In genomic region chr2:133503323-133503722, GRCh38 we compare ENCODE assay signal across 16 cellular contexts.
A peak's percentile ranks its signal among the peaks of the same experiment; 100 is the strongest.
DNase-seq lines count a peak whose midpoint lies in the region; ATAC-seq and TF ChIP-seq lines count a peak whose summit lies in the region.
"Had no signal": no experiment of that assay in that cellular context is flagged by ENCODE, and none has a peak within 500 bp of the region (broad histone marks: within the 10 kb centered on the region; RNA-seq: fewer than 3 reads in every experiment).

No MANE protein-coding gene starts in this region.

- no peaks in the 10 kb centered on the region for H3K36me3 Mint-ChIP-seq in stimulated activated effector memory CD8-positive, alpha-beta T cell treated with anti-CD3 and anti-CD28 coated beads, Interleukin-12 subunit alpha, Interleukin-12 subunit beta, amount 100 ng/mL, for 72 hours

- no peaks in the 10 kb centered on the region for H3K36me3 ChIP-seq in mucosa of descending colon (ENCODE audit: low read depth)
- H3K36me3 ChIP-seq: ascending aorta, heart left ventricle had no signal

- H3K9me3 ChIP-seq in mucosa of descending colon, result no peaks in the 10 kb centered on the region
- H3K9me3 ChIP-seq: ascending aorta, heart left ventricle had no signal

- no peak overlapping the region for H3K4me3 Mint-ChIP-seq in stimulated activated effector memory CD8-positive, alpha-beta T cell treated with anti-CD3 and anti-CD28 coated beads, Interleukin-12 subunit alpha, Interleukin-12 subunit beta, amount 100 ng/mL, for 72 hours
- H3K4me3 Mint-ChIP-seq: endodermal cell, IgD-negative memory B cell had no signal

- H3K27ac Mint-ChIP-seq in stimulated activated effector memory CD8-positive, alpha-beta T cell treated with anti-CD3 and anti-CD28 coated beads, Interleukin-12 subunit alpha, Interleukin-12 subunit beta, amount 100 ng/mL, for 72 hours, result no peak overlapping the region
- H3K27ac Mint-ChIP-seq: endodermal cell, IgD-negative memory B cell had no signal

- ATAC-seq in GM18498 (IDR thresholded peaks at IDR 0.05; ENCODE audit: unreplicated experiment) (peak; percentile 81), GM19397 (IDR thresholded peaks at IDR 0.05; ENCODE audit: unreplicated experiment) (peak; percentile 69), HG02763 (IDR thresholded peaks at IDR 0.05; ENCODE audit: unreplicated experiment) (peak; percentile 76), HG03432 (IDR thresholded peaks at IDR 0.05; ENCODE audit: unreplicated experiment) (peak; percentile 64), mucosa of descending colon (no peak)
- no peak for ATAC-seq in stimulated activated effector memory CD8-positive, alpha-beta T cell treated with anti-CD3 and anti-CD28 coated beads, Interleukin-12 subunit alpha, Interleukin-12 subunit beta, amount 100 ng/mL, for 72 hours
- ATAC-seq: heart left ventricle had no signal

- no peak overlapping the region for H3K4me3 ChIP-seq in mucosa of descending colon
- H3K4me3 ChIP-seq: ascending aorta, heart left ventricle had no signal

- H3K9me3 Mint-ChIP-seq in stimulated activated effector memory CD8-positive, alpha-beta T cell treated with anti-CD3 and anti-CD28 coated beads, Interleukin-12 subunit alpha, Interleukin-12 subunit beta, amount 100 ng/mL, for 72 hours, result no peaks in the 10 kb centered on the region
- H3K9me3 Mint-ChIP-seq: endodermal cell, IgD-negative memory B cell had no signal

- intact Hi-C loops in mucosa of descending colon (cut with DNase I, micrococcal nuclease), result no loop called here

- no peak for DNase-seq in stimulated activated effector memory CD8-positive, alpha-beta T cell treated with anti-CD3 and anti-CD28 coated beads, Interleukin-12 subunit alpha, Interleukin-12 subunit beta, amount 100 ng/mL, for 72 hours (ENCODE audit: low spot score in 2 of 2)
- no peak for DNase-seq in cerebellar nuclear complex (lab: John Stamatoyannopoulos, UW)
- DNase-seq in NCI-H1930 (lab: John Stamatoyannopoulos, UW), result no peak
- DNase-seq in mucosa of descending colon, result no peak
- DNase-seq: activated CD8-positive, alpha-beta memory T cell treated with anti-CD3 and anti-CD28 coated beads, Interleukin-2, amount 50 U/mL, for 4 hours; endodermal cell; heart left ventricle; NCI-H2081; posterior cingulate gyrus; stimulated activated CD4-positive, alpha-beta T cell treated with anti-CD3 and anti-CD28 coated beads, Interleukin-4, amount 100 ng/mL, for 24 hours had no signal

- H3K4me1 ChIP-seq in mucosa of descending colon (ENCODE audit: low read depth), result no peaks in the 10 kb centered on the region

- TF ChIP-seq CTCF in mucosa of descending colon (IDR thresholded peaks at IDR 0.05), result no peak

- H3K4me1 Mint-ChIP-seq in stimulated activated effector memory CD8-positive, alpha-beta T cell treated with anti-CD3 and anti-CD28 coated beads, Interleukin-12 subunit alpha, Interleukin-12 subunit beta, amount 100 ng/mL, for 72 hours, result no peaks in the 10 kb centered on the region
- H3K4me1 Mint-ChIP-seq: IgD-negative memory B cell had no signal

Comparison
In these comparisons a context has a peak if more than half of its experiments do, and no peak if none do; other contexts are left out.
1. ATAC-seq: peak in GM18498 (single experiment), GM19397 (single experiment), HG02763 (single experiment) and HG03432 (single experiment); none in stimulated activated effector memory CD8-positive, alpha-beta T cell treated with anti-CD3 and anti-CD28 coated beads, Interleukin-12 subunit alpha, Interleukin-12 subunit beta, amount 100 ng/mL, for 72 hours (single experiment) and mucosa of descending colon (single experiment).